Comparison of ENCODE assay signal across 11 cellular contexts in the genomic region with DNA sequence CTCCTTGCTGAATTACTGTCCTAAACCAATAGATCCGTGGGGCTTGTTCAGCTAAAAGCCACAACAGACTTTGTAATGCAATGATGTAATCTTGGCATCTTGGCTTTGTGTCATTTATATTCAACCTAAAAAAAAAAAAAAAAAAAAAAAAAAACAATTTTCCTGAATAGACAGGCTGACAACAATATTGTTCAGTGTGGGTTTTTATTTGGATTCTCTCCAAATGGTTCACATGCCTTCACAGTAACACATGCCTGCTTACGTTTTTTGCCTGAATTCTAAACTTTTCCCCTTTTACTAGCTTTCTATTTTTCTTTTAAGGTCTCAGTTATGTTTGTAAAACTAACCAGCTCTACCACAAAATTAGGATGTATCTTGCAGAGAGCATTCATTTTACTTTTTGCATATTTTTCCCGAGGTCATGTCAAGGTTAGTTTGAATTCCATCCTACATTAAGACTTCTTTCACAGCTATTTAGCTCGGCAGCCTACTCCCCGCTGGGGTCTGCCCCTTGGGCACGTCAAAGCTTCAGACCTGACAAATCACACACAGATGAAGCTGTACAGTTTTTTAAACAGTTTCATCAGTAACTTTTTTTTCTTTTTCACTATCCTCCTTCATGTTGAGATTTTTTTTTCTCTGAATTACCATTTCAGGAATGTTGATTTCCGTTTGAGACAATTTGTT.
DNase-seq lines count a peak whose midpoint lies in the region; FAIRE-seq and TF ChIP-seq lines count a peak whose summit lies in the region.
"Had no signal": no experiment of that assay in that cellular context is flagged by ENCODE, and none has a peak within 500 bp of the region (broad histone marks: within the 10 kb centered on the region; RNA-seq: fewer than 3 reads in every experiment).

No MANE protein-coding gene starts in this region.

- FAIRE-seq in RCC 7860 (lab: Jason Lieb, UNC), result no peak

- peak overlapping the region; percentile 88 for H3K27ac Mint-ChIP-seq in osteocyte (ENCODE audit: unreplicated experiment)
- H3K27ac Mint-ChIP-seq: activated T-helper 2 cell treated with anti-CD3 and anti-CD28 coated beads, Interferon-gamma antibody, Interleukin-2, Interleukin-4, amounts not matched to agents 10 μg/mL and 5 μg/mL and 100 μg/mL, durations not matched to agents 14 hours and 24 hours and 36 hours had no signal

- H3K36me3 ChIP-seq in ascending aorta, result no peaks in the 10 kb centered on the region

- peaks cover 0 to 8% of the 10 kb centered on the region in 2 donors for H3K4me1 ChIP-seq in ascending aorta

- peaks cover 22% of the 10 kb centered on the region for H3K4me1 Mint-ChIP-seq in osteocyte (ENCODE audit: unreplicated experiment)

- intact Hi-C loops in ascending aorta (cut with DNase I), result loop anchor here (5.0 to 10.0 kb wide), 2 partner anchors 37 to 1070 kb away; no protein-coding TSS in a partner anchor

- TF ChIP-seq CTCF in fibroblast of pulmonary artery (IDR thresholded peaks at IDR 0.05; ENCODE audit: low read length, missing control alignments), result no peak
- no peak for TF ChIP-seq CTCF in osteocyte (IDR thresholded peaks at IDR 0.05)
- no peak for TF ChIP-seq CTCF in ascending aorta (IDR thresholded peaks at IDR 0.05)

- DNase-seq in EL (peak; percentile 75), SK-MEL-5 (ENCODE audit: low read depth, low spot score) (peak; percentile 94), fibroblast of pulmonary artery (ENCODE audit: low read depth) (peak; percentile 87), osteocyte (ENCODE audit: extremely low spot score, unreplicated experiment) (peak; percentile 89), ascending aorta (ENCODE audit: low spot score in 2 of 2) (no peak), activated T-cell treated with anti-CD3 and anti-CD28 coated beads for 4 hours (no peak), RCC 7860 (ENCODE audit: low spot score) (no peak)
- no peak for DNase-seq in activated naive CD4-positive, alpha-beta T cell (lab: John Stamatoyannopoulos, UW)
- DNase-seq: MM.1S; stimulated activated CD4-positive, alpha-beta T cell treated with anti-CD3 and anti-CD28 coated beads, Interleukin-2, amount 100 ng/mL, for 48 hours had no signal

- H3K27me3 Mint-ChIP-seq in osteocyte (ENCODE audit: unreplicated experiment), result no peaks in the 10 kb centered on the region

- no peaks in the 10 kb centered on the region for H3K9me3 Mint-ChIP-seq in osteocyte (ENCODE audit: unreplicated experiment)
- H3K9me3 Mint-ChIP-seq: activated T-helper 2 cell treated with anti-CD3 and anti-CD28 coated beads, Interferon-gamma antibody, Interleukin-2, Interleukin-4, amounts not matched to agents 10 μg/mL and 5 μg/mL and 100 μg/mL, durations not matched to agents 14 hours and 24 hours and 36 hours had no signal

- in situ Hi-C loops in SK-MEL-5 (cut with HindIII; ENCODE audit: low pct_unique_long_range_greater_than_20kb, low sequenced_read_pairs), result no loop called here

- H3K4me3 ChIP-seq in fibroblast of pulmonary artery (replicated peaks; ENCODE audit: low read depth, low read length) (peak overlapping the region; percentile 33), ascending aorta (peak overlapping the region in 1 of 2 donors; percentile 50)

- no peaks in the 10 kb centered on the region for H3K36me3 Mint-ChIP-seq in osteocyte (ENCODE audit: unreplicated experiment)

- peak overlapping the region; percentile 73 for H3K4me3 Mint-ChIP-seq in osteocyte (ENCODE audit: unreplicated experiment)

- no peaks in the 10 kb centered on the region for H3K9me3 ChIP-seq in ascending aorta

- peak overlapping the region in 1 of 2 donors; percentile 60 for H3K27ac ChIP-seq in ascending aorta

- no peaks in the 10 kb centered on the region for H3K27me3 ChIP-seq in ascending aorta

Comparison
In these comparisons a context has a peak if more than half of its experiments do, and no peak if none do; other contexts are left out.
1. DNase-seq: peak in EL (single experiment), SK-MEL-5 (single experiment), fibroblast of pulmonary artery (single experiment) and osteocyte (single experiment); none in ascending aorta (0 of 2), activated T-cell treated with anti-CD3 and anti-CD28 coated beads for 4 hours (single experiment), RCC 7860 (single experiment) and activated naive CD4-positive, alpha-beta T cell (0 of 4).